ENCODE assay signal across 1 cellular context in genomic region chr19:19595171-19595701, GRCh38.
TF ChIP-seq lines count a peak whose summit lies in the region.

No MANE protein-coding gene starts in this region.

TF ChIP-seq in GM12891, 5 proteins besides CTCF, POLR2A, EP300 and RAD21:
- TF ChIP-seq PAX5 (IDR thresholded peaks at IDR 0.05; ENCODE audit: insufficient read depth, low read length, severe bottlenecking) (no peak), POLR2AphosphoS5 (IDR thresholded peaks at IDR 0.05; ENCODE audit: low read depth, low read length) (no peak), SPI1 (IDR thresholded peaks at IDR 0.05; ENCODE audit: low read depth, low read length) (no peak), POU2F2 (IDR thresholded peaks at IDR 0.05; ENCODE audit: low read depth, low read length) (no peak), TAF1 (IDR thresholded peaks at IDR 0.05; ENCODE audit: low read depth, low read length) (no peak)
TF ChIP-seq in GM12891: peak in this region for 0.
